In the genomic region with DNA sequence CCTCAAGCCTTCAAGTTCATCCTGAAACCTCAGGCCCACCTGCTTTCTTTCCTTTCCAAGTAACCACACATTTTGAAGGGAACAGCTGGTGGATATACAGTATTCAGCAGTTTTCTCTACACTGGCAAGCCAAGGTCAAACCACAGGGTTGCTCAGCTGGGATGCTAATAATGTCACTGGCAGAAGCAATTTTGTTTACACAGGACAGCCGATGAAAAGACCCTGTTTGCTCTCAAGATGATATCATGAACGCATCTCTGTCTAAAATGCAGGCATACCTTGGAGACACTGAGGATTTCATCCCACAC, we compare ENCODE assay signal across 17 cellular contexts.
DNase-seq lines count a peak whose midpoint lies in the region; ATAC-seq and TF ChIP-seq lines count a peak whose summit lies in the region.
"Had no signal": no experiment of that assay in that cellular context is flagged by ENCODE, and none has a peak within 500 bp of the region (broad histone marks: within the 10 kb centered on the region; RNA-seq: fewer than 3 reads in every experiment).

No MANE protein-coding gene starts in this region.

- no peaks in the 10 kb centered on the region for H3K4me1 ChIP-seq in OCI-LY7 (ENCODE audit: insufficient read depth, low read length, poor library complexity, severe bottlenecking)
- H3K4me1 ChIP-seq: ascending aorta, gastrocnemius medialis, testis had no signal

- no peaks in the 10 kb centered on the region for H3K9me2 ChIP-seq in OCI-LY7 (ENCODE audit: insufficient read depth, low read length)

- H3K4me3 ChIP-seq in OCI-LY7 (ENCODE audit: low read depth, low read length, poor library complexity, severe bottlenecking) (no peak overlapping the region), MG63 (no peak overlapping the region)
- H3K4me3 ChIP-seq: ascending aorta, gastrocnemius medialis, testis had no signal

- peaks cover 8% of the 10 kb centered on the region for H3K36me3 Mint-ChIP-seq in CD4-positive, alpha-beta T cell (ENCODE audit: low read depth)

- peaks cover 7% of the 10 kb centered on the region for H3K9me3 ChIP-seq in CD4-positive, alpha-beta T cell (ENCODE audit: control insufficient read depth, low read length)
- H3K9me3 ChIP-seq in OCI-LY7 (ENCODE audit: low read length) = 0 out of 2 replicates have a peak, but pooled peaks cover 3% of the 10 kb centered on the region
- H3K9me3 ChIP-seq in MG63 = peaks cover 5% of the 10 kb centered on the region
- H3K9me3 ChIP-seq: ascending aorta, gastrocnemius medialis, testis had no signal

- BruUV-seq in OCI-LY7 (replicated peaks; lab: Mats Ljungman, UMichigan) = no TSS peak

- H3K27ac ChIP-seq in CD4-positive, alpha-beta T cell (ENCODE audit: low read depth, low read length) = no peak overlapping the region
- no peak overlapping the region for H3K27ac ChIP-seq in OCI-LY7 (ENCODE audit: low read depth, low read length, poor library complexity, severe bottlenecking)
- H3K27ac ChIP-seq: ascending aorta, gastrocnemius medialis, testis had no signal

- peaks cover 21% of the 10 kb centered on the region for H3K4me1 Mint-ChIP-seq in CD4-positive, alpha-beta T cell (ENCODE audit: low read depth)

- H3K27ac Mint-ChIP-seq in CD4-positive, alpha-beta T cell = peak overlapping the region; percentile 27
- H3K27ac Mint-ChIP-seq: dendritic cell treated with granulocyte-macrophage colony-stimulating factor and Interleukin-4, amounts not matched to agents 40 ng/mL and 50 ng/mL, for 4 days had no signal

- intact Hi-C loops in CD4-positive, alpha-beta T cell (cut with DNase I, micrococcal nuclease) = no loop called here
- intact Hi-C loops in OCI-LY7 (cut with micrococcal nuclease; ENCODE audit: unreplicated experiment) = loop anchor here (2.0 kb wide), 1 partner anchor 334 kb away; no protein-coding TSS in a partner anchor

- CTCF ChIA-PET in CD4-positive, alpha-beta T cell (lab: Charles Lee) = no interaction called here
- CTCF ChIA-PET in OCI-LY7 (lab: Charles Lee; ENCODE audit: unreplicated experiment) = no interaction called here

- no peak overlapping the region for H3K4me2 ChIP-seq in OCI-LY7 (ENCODE audit: low read length)

- no peaks in the 10 kb centered on the region for H3K36me3 ChIP-seq in OCI-LY7 (ENCODE audit: insufficient read depth, low read length)
- H3K36me3 ChIP-seq in MG63 = no peaks in the 10 kb centered on the region
- H3K36me3 ChIP-seq: ascending aorta, gastrocnemius medialis had no signal

- ATAC-seq in CD4-positive, alpha-beta T cell (ENCODE audit: poor library complexity) = no peak
- ATAC-seq: gastrocnemius medialis had no signal

- H3K27me3 ChIP-seq in CD4-positive, alpha-beta T cell (ENCODE audit: control insufficient read depth, insufficient read depth, low read length) = no peaks in the 10 kb centered on the region
- no peaks in the 10 kb centered on the region for H3K27me3 ChIP-seq in MG63
- H3K27me3 ChIP-seq: ascending aorta, gastrocnemius medialis, testis had no signal

- H3K79me2 ChIP-seq in OCI-LY7 (ENCODE audit: insufficient read depth, low read depth, low read length) = no peaks in the 10 kb centered on the region

- POLR2A ChIA-PET in CD4-positive, alpha-beta T cell (lab: Charles Lee) = no interaction called here
- POLR2A ChIA-PET in OCI-LY7 (lab: Charles Lee) = no interaction called here

- H4K20me1 ChIP-seq in OCI-LY7 (ENCODE audit: insufficient read depth, low read length) = no peaks in the 10 kb centered on the region

- no peak for TF ChIP-seq CTCF in CD4-positive, alpha-beta T cell (IDR thresholded peaks at IDR 0.05)
- TF ChIP-seq CTCF in OCI-LY7 (conservative IDR thresholded peaks at IDR 0.05; ENCODE audit: low read length) = no peak

- peak overlapping the region; percentile 13; the same call in 1 of the 2 replicates for H2AFZ ChIP-seq in OCI-LY7 (ENCODE audit: low read length)

- H3K9me3 Mint-ChIP-seq in CD4-positive, alpha-beta T cell = peaks cover 7% of the 10 kb centered on the region

- no peak overlapping the region for H3K4me3 Mint-ChIP-seq in CD4-positive, alpha-beta T cell
- H3K4me3 Mint-ChIP-seq: dendritic cell treated with granulocyte-macrophage colony-stimulating factor and Interleukin-4, amounts not matched to agents 40 ng/mL and 50 ng/mL, for 4 days had no signal

- H3K27me3 Mint-ChIP-seq in CD4-positive, alpha-beta T cell = no peaks in the 10 kb centered on the region
- H3K27me3 Mint-ChIP-seq: dendritic cell treated with granulocyte-macrophage colony-stimulating factor and Interleukin-4, amounts not matched to agents 40 ng/mL and 50 ng/mL, for 4 days had no signal

- no peak for DNase-seq in CD4-positive, alpha-beta T cell
- peak; percentile 93 for DNase-seq in LHCN-M2 (ENCODE audit: low read depth)
- DNase-seq in OCI-LY7 (ENCODE audit: low spot score) = no peak
- peak; percentile 95 for DNase-seq in myocyte (ENCODE audit: low read depth)
- no peak for DNase-seq in MG63
- no peak for DNase-seq in foreskin melanocyte
- DNase-seq in stimulated activated CD4-positive, alpha-beta T cell treated with anti-CD3 and anti-CD28 coated beads, Interleukin-4, amount 100 ng/mL, for 1 hour = no peak
- no peak for DNase-seq in activated CD4-positive, alpha-beta T cell treated with anti-CD3 and anti-CD28 coated beads for 48 hours
- DNase-seq: activated CD4-positive, CD25-positive, alpha-beta regulatory T cell treated with anti-CD3 and anti-CD28 coated beads, Interleukin-2, amount 50 U/mL, for 72 hours; activated naive CD4-positive, alpha-beta T cell treated with Interleukin-2 at 50 U/mL for 16 hours; gastrocnemius medialis; left ventricle myocardium superior; stimulated activated CD4-positive, alpha-beta T cell treated with anti-CD3 and anti-CD28 coated beads, Interleukin-4, amount 100 ng/mL, for 4 hours; T1000; testis had no signal

Comparison
In these comparisons a context has a peak if more than half of its experiments do, and no peak if none do; other contexts are left out.
1. DNase-seq: peak in LHCN-M2 (single experiment) and myocyte (single experiment); none in CD4-positive, alpha-beta T cell (0 of 10), OCI-LY7 (single experiment), MG63 (single experiment), foreskin melanocyte (single experiment), stimulated activated CD4-positive, alpha-beta T cell treated with anti-CD3 and anti-CD28 coated beads, Interleukin-4, amount 100 ng/mL, for 1 hour (single experiment) and activated CD4-positive, alpha-beta T cell treated with anti-CD3 and anti-CD28 coated beads for 48 hours (single experiment).